19 cellular contexts compared by ENCODE assay signal in genomic region chr9:136795027-136795402, GRCh38. TPM values are rescaled to one million over a fixed set of nuclear protein-coding genes. Genes with fewer than 3 reads are reported as not detected.
"Had no signal": no experiment of that assay in that cellular context is flagged by ENCODE, and none has a peak within 500 bp of the region (broad histone marks: within the 10 kb centered on the region; RNA-seq: fewer than 3 reads in every experiment).

No MANE protein-coding gene starts in this region.

- H3K27ac ChIP-seq: coronary artery, epithelial cell of prostate had no signal

- ATAC-seq: activated CD4-positive, alpha-beta T cell treated with anti-CD3 and anti-CD28 coated beads for 36 hours; activated naive CD8-positive, alpha-beta T cell treated with anti-CD3 and anti-CD28 coated beads, Interleukin-2, amount 50 U/mL, for 24 hours; activated T-cell treated with anti-CD3 and anti-CD28 coated beads, Interleukin-2, amount 50 U/mL, for 72 hours; gastrocnemius medialis; mucosa of descending colon; natural killer cell treated with Interleukin-12 subunit alpha and Interleukin-12 subunit beta and Interleukin-15 and Interleukin-18, amount 100 ng/mL, for 72 hours; stimulated activated naive CD8-positive, alpha-beta T cell treated with anti-CD3 and anti-CD28 coated beads, Interleukin-15, amount 100 ng/mL, for 72 hours had no signal

- H3K36me3 Mint-ChIP-seq: natural killer cell treated with Interleukin-12 subunit alpha and Interleukin-12 subunit beta and Interleukin-15 and Interleukin-18, amount 100 ng/mL, for 72 hours had no signal

- H3K36me3 ChIP-seq: gastrocnemius medialis had no signal

- H3K9me3 ChIP-seq: gastrocnemius medialis, mucosa of descending colon, testis had no signal

- H3K27me3 Mint-ChIP-seq: activated CD4-positive, alpha-beta T cell treated with anti-CD3 and anti-CD28 coated beads for 36 hours; activated naive CD8-positive, alpha-beta T cell treated with anti-CD3 and anti-CD28 coated beads, Interleukin-2, amount 50 U/mL, for 24 hours had no signal

- DNase-seq: activated CD4-positive, alpha-beta memory T cell treated with anti-CD3 and anti-CD28 coated beads, Interleukin-2, amount 10 ng/mL, durations not matched to agents 7 days and 5 days; activated CD4-positive, alpha-beta T cell treated with anti-CD3 and anti-CD28 coated beads for 36 hours; activated naive CD8-positive, alpha-beta T cell treated with anti-CD3 and anti-CD28 coated beads, Interleukin-2, amount 50 U/mL, for 24 hours; activated T-cell treated with anti-CD3 and anti-CD28 coated beads, Interleukin-2, amount 50 U/mL, for 72 hours; central memory CD4-positive, alpha-beta T cell; effector CD8-positive, alpha-beta T cell; gastrocnemius medialis; hippocampal formation; mucosa of descending colon; stimulated activated CD4-positive, alpha-beta T cell treated with anti-CD3 and anti-CD28 coated beads, Interleukin-4, amount 100 ng/mL, for 4 hours; stimulated activated naive CD8-positive, alpha-beta T cell treated with anti-CD3 and anti-CD28 coated beads, Interleukin-15, amount 100 ng/mL, for 72 hours; T-helper 9 cell; testis had no signal

- H3K4me3 ChIP-seq: coronary artery, gastrocnemius medialis, lung, mucosa of descending colon, testis had no signal

- H3K27me3 ChIP-seq: testis had no signal

- H3K9me3 Mint-ChIP-seq: activated CD4-positive, alpha-beta memory T cell treated with anti-CD3 and anti-CD28 coated beads, Interleukin-2, amount 10 ng/mL, durations not matched to agents 7 days and 5 days; activated naive CD8-positive, alpha-beta T cell treated with anti-CD3 and anti-CD28 coated beads, Interleukin-2, amount 50 U/mL, for 24 hours; activated T-cell treated with anti-CD3 and anti-CD28 coated beads, Interleukin-2, amount 50 U/mL, for 72 hours; natural killer cell treated with Interleukin-12 subunit alpha and Interleukin-12 subunit beta and Interleukin-15 and Interleukin-18, amount 100 ng/mL, for 72 hours; stimulated activated naive CD8-positive, alpha-beta T cell treated with anti-CD3 and anti-CD28 coated beads, Interleukin-15, amount 100 ng/mL, for 72 hours had no signal

- H3K4me3 Mint-ChIP-seq: activated CD4-positive, alpha-beta memory T cell treated with anti-CD3 and anti-CD28 coated beads, Interleukin-2, amount 10 ng/mL, durations not matched to agents 7 days and 5 days; activated CD4-positive, alpha-beta T cell treated with anti-CD3 and anti-CD28 coated beads for 36 hours; activated naive CD8-positive, alpha-beta T cell treated with anti-CD3 and anti-CD28 coated beads, Interleukin-2, amount 50 U/mL, for 24 hours; activated T-cell treated with anti-CD3 and anti-CD28 coated beads, Interleukin-2, amount 50 U/mL, for 72 hours; natural killer cell treated with Interleukin-12 subunit alpha and Interleukin-12 subunit beta and Interleukin-15 and Interleukin-18, amount 100 ng/mL, for 72 hours; stimulated activated naive CD8-positive, alpha-beta T cell treated with anti-CD3 and anti-CD28 coated beads, Interleukin-15, amount 100 ng/mL, for 72 hours had no signal

- H3K27ac Mint-ChIP-seq: activated CD4-positive, alpha-beta memory T cell treated with anti-CD3 and anti-CD28 coated beads, Interleukin-2, amount 10 ng/mL, durations not matched to agents 7 days and 5 days; activated CD4-positive, alpha-beta T cell treated with anti-CD3 and anti-CD28 coated beads for 36 hours; activated T-cell treated with anti-CD3 and anti-CD28 coated beads, Interleukin-2, amount 50 U/mL, for 72 hours; natural killer cell treated with Interleukin-12 subunit alpha and Interleukin-12 subunit beta and Interleukin-15 and Interleukin-18, amount 100 ng/mL, for 72 hours; stimulated activated naive CD8-positive, alpha-beta T cell treated with anti-CD3 and anti-CD28 coated beads, Interleukin-15, amount 100 ng/mL, for 72 hours had no signal

RNA-seq across cellular contexts. Expression of gene LCN15, which starts 30.7 kb away (rescaled TPM):
- total RNA-seq: activated CD4-positive, alpha-beta memory T cell treated with anti-CD3 and anti-CD28 coated beads, Interleukin-2, amount 10 ng/mL, durations not matched to agents 7 days and 5 days; activated CD4-positive, alpha-beta T cell treated with anti-CD3 and anti-CD28 coated beads for 36 hours; activated T-cell treated with anti-CD3 and anti-CD28 coated beads, Interleukin-2, amount 50 U/mL, for 72 hours; gastrocnemius medialis; lung; natural killer cell treated with Interleukin-12 subunit alpha and Interleukin-12 subunit beta and Interleukin-15 and Interleukin-18, amount 100 ng/mL, for 72 hours; osteocyte; ureter had no signal

RNA-seq across cellular contexts. Expression of gene LCN8, which starts 37.0 kb away (rescaled TPM):
- total RNA-seq: activated CD4-positive, alpha-beta memory T cell treated with anti-CD3 and anti-CD28 coated beads, Interleukin-2, amount 10 ng/mL, durations not matched to agents 7 days and 5 days; activated CD4-positive, alpha-beta T cell treated with anti-CD3 and anti-CD28 coated beads for 36 hours; activated T-cell treated with anti-CD3 and anti-CD28 coated beads, Interleukin-2, amount 50 U/mL, for 72 hours; gastrocnemius medialis; mucosa of descending colon; natural killer cell treated with Interleukin-12 subunit alpha and Interleukin-12 subunit beta and Interleukin-15 and Interleukin-18, amount 100 ng/mL, for 72 hours; osteocyte; testis; ureter had no signal
- polyA plus RNA-seq: lung had no signal
